In the genomic region with DNA sequence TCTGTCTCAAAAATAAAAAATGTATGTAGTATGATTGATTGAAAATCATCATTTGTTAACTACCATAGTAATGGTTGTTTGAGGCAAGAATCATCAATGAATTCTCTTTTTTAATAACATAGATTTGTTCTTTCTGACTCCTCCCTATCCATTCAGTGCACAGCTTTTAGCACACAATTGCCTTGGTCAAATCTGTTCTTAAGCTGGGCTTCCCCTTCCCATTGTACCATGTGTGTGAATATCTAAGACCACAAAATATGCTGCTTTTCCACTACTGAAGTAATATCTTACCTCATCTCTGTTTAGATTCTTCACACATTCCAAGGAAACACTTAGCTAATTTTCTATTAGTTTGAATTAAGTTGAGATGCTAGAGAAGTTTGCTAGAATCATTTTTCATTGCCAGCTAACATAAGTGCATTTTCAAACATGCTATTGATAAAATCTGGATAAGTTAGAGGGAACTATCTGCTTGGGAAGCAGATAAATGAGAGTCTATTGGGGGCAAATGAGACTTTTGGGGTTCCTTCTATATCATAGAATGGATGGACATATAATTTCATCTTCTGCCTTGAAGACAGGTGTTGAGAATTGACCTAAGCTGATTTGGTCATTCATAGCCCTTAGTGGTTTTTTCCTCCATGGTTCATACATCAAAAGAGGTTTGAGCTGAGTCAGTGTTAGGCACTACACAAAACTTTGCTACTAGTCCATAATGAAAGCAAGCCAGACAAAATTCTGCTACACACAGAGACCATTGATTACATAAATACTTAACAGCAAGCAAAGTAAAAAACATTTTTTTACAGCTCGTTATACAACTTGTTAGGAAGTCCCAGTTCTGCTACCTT, we compare ENCODE assay signal across 22 cellular contexts.
A peak's percentile ranks its signal among the peaks of the same experiment; 100 is the strongest.
DNase-seq lines count a peak whose midpoint lies in the region; ATAC-seq and TF ChIP-seq lines count a peak whose summit lies in the region.
"Had no signal": no experiment of that assay in that cellular context is flagged by ENCODE, and none has a peak within 500 bp of the region (broad histone marks: within the 10 kb centered on the region; RNA-seq: fewer than 3 reads in every experiment).

No MANE protein-coding gene starts in this region.

- H2BK120ac ChIP-seq in neuronal stem cell (ENCODE audit: low read depth, low read length): no peak overlapping the region

- H3K18ac ChIP-seq in neuronal stem cell (ENCODE audit: low read length): no peak overlapping the region

- no peak overlapping the region for H3K14ac ChIP-seq in neuronal stem cell (ENCODE audit: low read length)

- TF ChIP-seq EP300 in gastroesophageal sphincter (IDR thresholded peaks at IDR 0.05): no peak

- no peak overlapping the region for H3K4me3 ChIP-seq in gastroesophageal sphincter
- no peak overlapping the region for H3K4me3 ChIP-seq in neuronal stem cell (ENCODE audit: low read length in 2 of 2)
- H3K4me3 ChIP-seq: BLaER1 treated with 17β-estradiol and CSF1 and Interleukin-3, amounts not matched to agents 10 nM and 100 nM; cardiac muscle cell; testis; vagina had no signal

- no peak overlapping the region for H3K4ac ChIP-seq in neuronal stem cell (ENCODE audit: low read length)

- no peak overlapping the region for H3K23ac ChIP-seq in neuronal stem cell (ENCODE audit: low read depth, low read length, poor library complexity)

- ATAC-seq in GM18505 (IDR thresholded peaks at IDR 0.05; ENCODE audit: unreplicated experiment) (peak; percentile 70), GM21381 (IDR thresholded peaks at IDR 0.05; ENCODE audit: unreplicated experiment) (peak; percentile 52), HG02885 (IDR thresholded peaks at IDR 0.05; ENCODE audit: poor library complexity, unreplicated experiment) (peak; percentile 93), gastroesophageal sphincter (no peak)
- ATAC-seq: HCT116, left cardiac atrium, SK-N-SH treated with all-trans-retinoic acid at 6 μM for 48 hours had no signal

- TF ChIP-seq CTCF in GM10266 (IDR thresholded peaks at IDR 0.05; ENCODE audit: control insufficient read depth, insufficient read depth, low read depth, missing control alignments): no peak
- no peak for TF ChIP-seq CTCF in gastroesophageal sphincter (IDR thresholded peaks at IDR 0.05)

- no peak for TF ChIP-seq POLR2A in GM18505 (IDR thresholded peaks at IDR 0.05; ENCODE audit: borderline replicate concordance, extremely low read depth, insufficient read depth, insufficient read length)
- no peak for TF ChIP-seq POLR2A in gastroesophageal sphincter (IDR thresholded peaks at IDR 0.05)

- H3K4me1 ChIP-seq in gastroesophageal sphincter: peaks cover 0 to 29% (median 0%) of the 10 kb centered on the region in 3 donors
- H3K4me1 ChIP-seq in neuronal stem cell (ENCODE audit: control insufficient read depth in 2 of 2, insufficient read depth in 1 of 2, low read depth in 1 of 2, low read length in 2 of 2): no peaks in the 10 kb centered on the region
- H3K4me1 ChIP-seq: BLaER1 treated with 17β-estradiol and CSF1 and Interleukin-3, amounts not matched to agents 10 nM and 100 nM; testis; vagina had no signal

- no peaks in the 10 kb centered on the region for H3K79me1 ChIP-seq in neuronal stem cell (ENCODE audit: low read depth, low read length)

- H3K27ac ChIP-seq in gastroesophageal sphincter: no peak overlapping the region
- H3K27ac ChIP-seq in neuronal stem cell (replicated peaks; ENCODE audit: low read length): no peak overlapping the region
- H3K27ac ChIP-seq: BLaER1 treated with 17β-estradiol and CSF1 and Interleukin-3, amounts not matched to agents 10 nM and 100 nM; cardiac muscle cell; testis; vagina; WERI-Rb-1 had no signal

- WGBS in gastroesophageal sphincter (ENCODE audit: low coverage in 1 of 2), 2 donors: 0 to 50% methylated on average over 1 of the region's 1 CpG
- WGBS in neuronal stem cell (ENCODE audit: extremely low coverage in 2 of 2, insufficient read length in 2 of 2, insufficient replicate concordance in 1 of 2), 2 donors: no CpG with 5 or more reads among the region's 1 CpG

- H2AK5ac ChIP-seq in neuronal stem cell (ENCODE audit: low read depth, low read length): no peak overlapping the region

- H4K8ac ChIP-seq in neuronal stem cell (ENCODE audit: low read depth, low read length): no peak overlapping the region

- no peak overlapping the region for H2BK15ac ChIP-seq in neuronal stem cell (ENCODE audit: low read length)

- H3K36me3 ChIP-seq in gastroesophageal sphincter (no peaks in the 10 kb centered on the region), neuronal stem cell (replicated peaks in 1 of 2; ENCODE audit: control insufficient read depth in 2 of 2, insufficient read depth in 2 of 2, low read length in 2 of 2) (no peaks in the 10 kb centered on the region)
- H3K36me3 ChIP-seq: BLaER1 treated with 17β-estradiol and CSF1 and Interleukin-3, amounts not matched to agents 10 nM and 100 nM; cardiac muscle cell; vagina; WERI-Rb-1 had no signal

- H2BK5ac ChIP-seq in neuronal stem cell (ENCODE audit: low read length): no peak overlapping the region

- DNase-seq in GM10266 (ENCODE audit: extremely low spot score) (peak; percentile 32), NCI-H2029 (lab: John Stamatoyannopoulos, UW) (no peak), cerebellar nuclear complex (lab: John Stamatoyannopoulos, UW) (no peak), neuronal stem cell (ENCODE audit: low spot score) (no peak)
- DNase-seq: activated CD4-positive, alpha-beta T cell treated with anti-CD3 and anti-CD28 coated beads, Interleukin-2, amount 50 U/mL, for 48 hours; anterior cingulate cortex; EL; left cardiac atrium; NCI-H1694 treated with DMSO at 0.1 percent for 48 hours; NCI-H748 treated with DMSO at 0.1 percent for 48 hours; nucleus accumbens; testis; WERI-Rb-1 had no signal

- H3K9ac ChIP-seq in neuronal stem cell (ENCODE audit: low read depth, low read length, poor library complexity): no peak overlapping the region
- H3K9ac ChIP-seq: BLaER1 treated with 17β-estradiol and CSF1 and Interleukin-3, amounts not matched to agents 10 nM and 100 nM had no signal

- H4K91ac ChIP-seq in neuronal stem cell (ENCODE audit: low read depth, low read length, poor library complexity): no peak overlapping the region

- H2BK12ac ChIP-seq in neuronal stem cell (ENCODE audit: low read length): no peak overlapping the region

- no peaks in the 10 kb centered on the region for H3K9me3 ChIP-seq in gastroesophageal sphincter
- H3K9me3 ChIP-seq in neuronal stem cell (replicated peaks in 1 of 2; ENCODE audit: control insufficient read depth in 2 of 2, insufficient read depth in 1 of 2, low read depth in 1 of 2, low read length in 2 of 2): no peaks in the 10 kb centered on the region
- H3K9me3 ChIP-seq: BLaER1 treated with 17β-estradiol and CSF1 and Interleukin-3, amounts not matched to agents 10 nM and 100 nM; testis; vagina had no signal

- no peaks in the 10 kb centered on the region for H3K27me3 ChIP-seq in gastroesophageal sphincter
- H3K27me3 ChIP-seq in neuronal stem cell (ENCODE audit: control insufficient read depth in 3 of 3, insufficient read depth in 3 of 3, low read depth in 1 of 3, low read length in 3 of 3): no peaks in the 10 kb centered on the region
- H3K27me3 ChIP-seq: BLaER1 treated with 17β-estradiol and CSF1 and Interleukin-3, amounts not matched to agents 10 nM and 100 nM; testis; vagina had no signal

- no peak overlapping the region for H3K4me2 ChIP-seq in neuronal stem cell (ENCODE audit: insufficient read depth, low read length, poor library complexity, severe bottlenecking)
- H3K4me2 ChIP-seq: BLaER1 treated with 17β-estradiol and CSF1 and Interleukin-3, amounts not matched to agents 10 nM and 100 nM had no signal

- H2AFZ ChIP-seq in neuronal stem cell (ENCODE audit: low read length): no peak overlapping the region
